Comparison of ENCODE assay signal across 1 cellular context in the genomic region with DNA sequence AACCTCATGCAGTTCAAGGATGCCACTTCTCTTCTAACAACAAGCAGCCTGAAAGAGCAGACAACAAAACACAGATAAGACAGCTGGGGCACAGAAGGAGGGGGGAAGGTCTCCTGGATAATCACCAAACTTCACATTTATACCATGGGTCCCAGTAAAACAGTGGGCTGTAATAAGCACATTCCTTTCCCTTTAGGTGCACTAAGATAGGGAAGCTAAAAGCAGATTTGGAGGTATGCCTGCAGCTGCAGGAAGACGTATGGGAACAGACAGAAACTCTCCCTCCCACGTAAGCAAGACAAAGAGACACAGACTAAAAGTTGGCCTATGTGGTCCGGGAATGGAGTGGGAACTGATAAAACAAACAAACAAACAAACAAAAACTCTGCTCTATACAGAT.
TF ChIP-seq lines count a peak whose summit lies in the region.

No MANE protein-coding gene starts in this region.

TF ChIP-seq in H1, 55 proteins besides CTCF, POLR2A, EP300 and RAD21:
- no peak for TF ChIP-seq SP2 (IDR thresholded peaks at IDR 0.05; ENCODE audit: low read length)
- no peak for TF ChIP-seq CEBPB (IDR thresholded peaks at IDR 0.05; ENCODE audit: low read depth, low read length)
- TF ChIP-seq CTBP2 (IDR thresholded peaks at IDR 0.05; ENCODE audit: borderline replicate concordance, insufficient read depth, insufficient read length, low read length), result no peak
- no peak for TF ChIP-seq CREB1 (IDR thresholded peaks at IDR 0.05)
- TF ChIP-seq SIRT6 (IDR thresholded peaks at IDR 0.05; ENCODE audit: low read length), result no peak
- TF ChIP-seq, protein P1, sequence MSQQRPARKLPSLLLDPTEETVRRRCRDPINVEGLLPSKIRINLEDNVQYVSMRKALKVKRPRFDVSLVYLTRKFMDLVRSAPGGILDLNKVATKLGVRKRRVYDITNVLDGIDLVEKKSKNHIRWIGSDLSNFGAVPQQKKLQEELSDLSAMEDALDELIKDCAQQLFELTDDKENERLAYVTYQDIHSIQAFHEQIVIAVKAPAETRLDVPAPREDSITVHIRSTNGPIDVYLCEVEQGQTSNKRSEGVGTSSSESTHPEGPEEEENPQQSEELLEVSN (IDR thresholded peaks at IDR 0.05), result no peak
- TF ChIP-seq, protein P2, sequence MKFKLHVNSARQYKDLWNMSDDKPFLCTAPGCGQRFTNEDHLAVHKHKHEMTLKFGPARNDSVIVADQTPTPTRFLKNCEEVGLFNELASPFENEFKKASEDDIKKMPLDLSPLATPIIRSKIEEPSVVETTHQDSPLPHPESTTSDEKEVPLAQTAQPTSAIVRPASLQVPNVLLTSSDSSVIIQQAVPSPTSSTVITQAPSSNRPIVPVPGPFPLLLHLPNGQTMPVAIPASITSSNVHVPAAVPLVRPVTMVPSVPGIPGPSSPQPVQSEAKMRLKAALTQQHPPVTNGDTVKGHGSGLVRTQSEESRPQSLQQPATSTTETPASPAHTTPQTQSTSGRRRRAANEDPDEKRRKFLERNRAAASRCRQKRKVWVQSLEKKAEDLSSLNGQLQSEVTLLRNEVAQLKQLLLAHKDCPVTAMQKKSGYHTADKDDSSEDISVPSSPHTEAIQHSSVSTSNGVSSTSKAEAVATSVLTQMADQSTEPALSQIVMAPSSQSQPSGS (IDR thresholded peaks at IDR 0.05; ENCODE audit: low read length), result no peak
- no peak for TF ChIP-seq GTF2F1 (IDR thresholded peaks at IDR 0.05; ENCODE audit: borderline replicate concordance, low read depth, low read length)
- TF ChIP-seq SP4 (IDR thresholded peaks at IDR 0.05; ENCODE audit: low read length), result no peak
- TF ChIP-seq PHF8 (conservative IDR thresholded peaks at IDR 0.05; ENCODE audit: low read depth, low read length), result no peak
- TF ChIP-seq KDM5A (IDR thresholded peaks at IDR 0.05; ENCODE audit: low read length), result no peak
- no peak for TF ChIP-seq TCF12 (IDR thresholded peaks at IDR 0.05; ENCODE audit: low read depth, low read length)
- no peak for TF ChIP-seq SAP30 (IDR thresholded peaks at IDR 0.05; ENCODE audit: insufficient read depth, insufficient replicate concordance, low read length)
